1 cellular context compared by ENCODE assay signal in genomic region chr19:7393459-7393858, GRCh38.
TF ChIP-seq lines count a peak whose summit lies in the region.

No MANE protein-coding gene starts in this region.

TF ChIP-seq in GM23338, 12 proteins besides CTCF, POLR2A, EP300 and RAD21 (continued from another document):
- TF ChIP-seq REST (IDR thresholded peaks at IDR 0.05; ENCODE audit: unreplicated experiment): no peak
